In the genomic region with DNA sequence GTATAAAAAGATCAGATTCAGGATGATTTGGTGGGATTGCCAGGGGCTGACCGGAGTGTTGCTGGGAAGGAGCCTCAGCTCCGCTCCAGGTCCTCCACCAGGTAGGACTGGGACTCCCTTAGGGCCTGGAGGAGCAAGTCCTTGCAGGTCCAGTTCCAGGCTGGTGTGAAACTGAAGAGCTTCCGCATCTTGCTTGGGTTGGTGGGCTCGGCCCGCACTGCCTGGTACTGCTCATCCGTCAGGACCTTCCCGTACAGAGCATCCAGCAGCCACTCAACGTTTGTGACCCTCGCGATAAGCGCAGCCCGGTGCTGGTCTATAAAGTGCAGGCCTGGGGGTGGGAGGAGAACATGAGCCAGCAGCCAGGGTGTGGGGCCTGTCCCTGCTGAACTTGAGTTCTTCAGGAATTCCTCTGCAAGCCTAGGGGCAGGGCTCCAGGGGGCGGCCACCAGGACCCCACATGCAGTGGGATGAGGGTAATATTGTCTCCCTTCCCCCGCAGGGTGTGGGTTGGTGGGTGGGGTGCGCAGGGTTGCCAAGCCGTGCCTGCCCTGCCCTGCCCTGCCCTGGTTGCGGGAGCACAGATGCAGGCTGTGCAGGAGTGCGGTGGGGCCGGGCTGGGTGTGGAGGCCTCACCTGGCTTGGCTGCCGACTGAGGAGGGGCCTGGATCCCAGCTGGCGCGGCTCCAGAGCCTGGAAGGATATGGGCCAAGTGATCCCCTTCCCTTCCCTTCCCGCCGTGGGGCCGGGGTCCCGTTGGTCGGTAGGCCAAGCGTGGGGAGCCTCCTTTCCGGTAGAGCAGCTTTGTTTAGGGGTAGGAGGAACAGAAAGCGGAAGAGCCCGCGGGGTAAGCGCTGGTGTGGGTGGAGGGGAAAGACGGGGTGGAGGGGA, we compare ENCODE assay signal across 8 cellular contexts. TPM values are rescaled to one million over a fixed set of nuclear protein-coding genes. Genes with fewer than 3 reads are reported as not detected.
DNase-seq lines count a peak whose midpoint lies in the region; ATAC-seq and TF ChIP-seq lines count a peak whose summit lies in the region.

No MANE protein-coding gene starts in this region.

- no peaks in the 10 kb centered on the region for H3K27me3 ChIP-seq in thyroid gland

- H3K27me3 Mint-ChIP-seq in memory B cell = no peaks in the 10 kb centered on the region

- peaks cover 15% of the 10 kb centered on the region for H3K36me3 Mint-ChIP-seq in memory B cell

- ATAC-seq in HG03066 (IDR thresholded peaks at IDR 0.05; ENCODE audit: low read depth, unreplicated experiment) (peak; percentile 55), memory B cell (ENCODE audit: low read depth) (peak; percentile 81)

- peak overlapping the region; percentile 19 to 56 (median 24) for H3K4me3 ChIP-seq in thyroid gland (replicated peaks in 1 of 3)

- no peak for TF ChIP-seq POLR2A in thyroid gland (IDR thresholded peaks at IDR 0.05)

- H3K27ac ChIP-seq in thyroid gland = peak overlapping the region in 1 of 3 donors; percentile 28

- no peaks in the 10 kb centered on the region for H3K9me3 ChIP-seq in thyroid gland

- H3K4me1 ChIP-seq in thyroid gland = peaks cover 0 to 22% of the 10 kb centered on the region in 2 donors

- peaks cover 1% of the 10 kb centered on the region for H3K9me3 Mint-ChIP-seq in memory B cell

- peaks cover 0 to 2% of the 10 kb centered on the region in 2 donors for H3K36me3 ChIP-seq in thyroid gland

- peak overlapping the region; percentile 63 for H3K27ac Mint-ChIP-seq in memory B cell

- WGBS in thyroid gland, 2 donors = 25 to 33% methylated on average over 25 to 26 of the region's 34 CpGs

- intact Hi-C loops in thyroid gland (cut with DNase I) = no loop called here

- H3K4me1 Mint-ChIP-seq in memory B cell = peaks cover 44% of the 10 kb centered on the region

- peak; percentile 35 for DNase-seq in activated gamma-delta T cell treated with Interleukin-2 at 50 U/mL for 16 hours
- DNase-seq in activated gamma-delta T cell (lab: John Stamatoyannopoulos, UW) = no peak
- peak; percentile 25 for DNase-seq in T follicular helper cell (ENCODE audit: low read depth)
- peak; percentile 58 for DNase-seq in ecto neural progenitor cell (ENCODE audit: low spot score)
- peak; percentile 42 to 58 for DNase-seq in memory B cell (ENCODE audit: low spot score in 2 of 2)
- DNase-seq in thyroid gland = peak in 1 of 2 donors; percentile 17
- DNase-seq in RKO (ENCODE audit: low spot score) = no peak

- H3K4me3 Mint-ChIP-seq in memory B cell = peak overlapping the region; percentile 93

- no peak for TF ChIP-seq CTCF in thyroid gland (IDR thresholded peaks at IDR 0.05)

RNA-seq across cellular contexts. Expression of a gene that starts 0.8 kb away (rescaled TPM):
- 10 to 100 TPM in 2 of 4 donors, 1 to 10 TPM in 2; 4.8 to 21.4 (median 12.4) TPM for total RNA-seq in thyroid gland

RNA-seq across cellular contexts. Expression of a gene that starts 12.2 kb away (rescaled TPM):
- under 1 TPM in 2 of 4 donors, not detected in 2; under 0.01 to 0.11 TPM for total RNA-seq in thyroid gland

RNA-seq across cellular contexts. Expression of a gene that starts 15.2 kb away (rescaled TPM):
- total RNA-seq in thyroid gland = not detected

RNA-seq across cellular contexts. Expression of a gene that starts 21.8 kb away (rescaled TPM):
- 10 to 100 TPM; 41.7 to 88.5 (median 70.5) TPM for total RNA-seq in thyroid gland

RNA-seq across cellular contexts. Expression of a gene that starts 51.9 kb away (rescaled TPM):
- total RNA-seq in thyroid gland = 1 to 10 TPM; 1.4 to 6.6 (median 3.0) TPM

Comparison
In these comparisons a context has a peak if more than half of its experiments do, and no peak if none do; other contexts are left out.
1. DNase-seq: peak in activated gamma-delta T cell treated with Interleukin-2 at 50 U/mL for 16 hours (single experiment), T follicular helper cell (single experiment), ecto neural progenitor cell (single experiment) and memory B cell (2 of 2); none in activated gamma-delta T cell (single experiment) and RKO (single experiment).